10 cellular contexts compared by ENCODE assay signal in the genomic region with DNA sequence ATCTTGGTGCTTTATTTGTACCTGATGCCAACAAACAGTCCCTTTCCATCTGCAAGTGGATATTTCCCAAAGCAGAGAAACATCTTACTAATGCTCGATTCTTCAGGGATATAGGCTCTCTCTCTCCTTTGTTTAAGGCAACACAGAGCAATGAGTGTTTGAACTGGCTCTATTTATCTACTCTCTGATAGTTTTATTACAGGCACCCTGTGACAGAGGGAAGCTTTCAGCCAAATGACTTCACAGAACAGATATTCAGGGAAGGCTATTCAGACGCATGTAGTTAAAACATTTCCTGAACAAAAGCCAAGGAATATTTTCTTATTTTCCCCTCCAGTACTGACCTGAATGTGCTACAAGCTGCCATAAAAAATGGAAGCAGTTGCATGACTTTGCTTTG.
DNase-seq lines count a peak whose midpoint lies in the region; ATAC-seq and TF ChIP-seq lines count a peak whose summit lies in the region.
"Had no signal": no experiment of that assay in that cellular context is flagged by ENCODE, and none has a peak within 500 bp of the region (broad histone marks: within the 10 kb centered on the region; RNA-seq: fewer than 3 reads in every experiment).

No MANE protein-coding gene starts in this region.

- no peak overlapping the region for H3K4ac ChIP-seq in trophoblast cell (ENCODE audit: low read depth, low read length)

- no peak overlapping the region for H2AFZ ChIP-seq in trophoblast cell (ENCODE audit: insufficient read depth, low read length, poor library complexity)

- no peak overlapping the region for H4K12ac ChIP-seq in trophoblast cell (ENCODE audit: low read depth, low read length)

- H2BK120ac ChIP-seq in trophoblast cell (ENCODE audit: insufficient read depth, low read length, poor library complexity): no peak overlapping the region

- H3K4me1 ChIP-seq in right atrium auricular region: peaks cover 0 to 20% of the 10 kb centered on the region in 2 donors
- H3K4me1 ChIP-seq in upper lobe of right lung: no peaks in the 10 kb centered on the region
- no peaks in the 10 kb centered on the region for H3K4me1 ChIP-seq in trophoblast cell (ENCODE audit: control insufficient read depth in 1 of 2, insufficient read depth in 2 of 2, low read length in 2 of 2)

- no peak overlapping the region for H2BK12ac ChIP-seq in trophoblast cell (ENCODE audit: low read length)

- H3K36me3 ChIP-seq in right atrium auricular region (no peaks in the 10 kb centered on the region), upper lobe of right lung (no peaks in the 10 kb centered on the region), trophoblast cell (ENCODE audit: control insufficient read depth in 1 of 2, insufficient read depth in 2 of 2, low read length in 2 of 2) (no peaks in the 10 kb centered on the region)

- H3K18ac ChIP-seq in trophoblast cell (ENCODE audit: low read length): no peak overlapping the region

- no peak overlapping the region for H2BK5ac ChIP-seq in trophoblast cell (ENCODE audit: low read depth, low read length, poor library complexity)

- H3K79me1 ChIP-seq in trophoblast cell (ENCODE audit: low read length): no peaks in the 10 kb centered on the region

- ATAC-seq in SK-N-SH treated with all-trans-retinoic acid at 6 μM for 48 hours (peak; percentile 94), upper lobe of right lung (peak; percentile 22), HG02840 (IDR thresholded peaks at IDR 0.05; ENCODE audit: low FRiP score, unreplicated experiment) (no peak)

- H3K9me3 ChIP-seq in right atrium auricular region: no peaks in the 10 kb centered on the region
- H3K9me3 ChIP-seq in upper lobe of right lung: no peaks in the 10 kb centered on the region
- H3K9me3 ChIP-seq in trophoblast cell (ENCODE audit: insufficient read depth, low read depth, low read length): no peaks in the 10 kb centered on the region

- no peak overlapping the region for H3K9ac ChIP-seq in trophoblast cell (ENCODE audit: low read length)

- TF ChIP-seq CTCF in right atrium auricular region (IDR thresholded peaks at IDR 0.05) (no peak), upper lobe of right lung (IDR thresholded peaks at IDR 0.05) (no peak)

- intact Hi-C loops in upper lobe of right lung (cut with DNase I): no loop called here

- H3K27me3 ChIP-seq in right atrium auricular region (no peaks in the 10 kb centered on the region), upper lobe of right lung (peaks cover 2% of the 10 kb centered on the region), trophoblast cell (ENCODE audit: insufficient read depth, low read length) (no peaks in the 10 kb centered on the region)

- no CpG with 5 or more reads among the region's 2 CpGs for WGBS in trophoblast cell (ENCODE audit: extremely low coverage, insufficient coverage, insufficient read length)

- no peak overlapping the region for H3K4me3 ChIP-seq in right atrium auricular region
- H3K4me3 ChIP-seq in upper lobe of right lung: no peak overlapping the region
- no peak overlapping the region for H3K4me3 ChIP-seq in trophoblast cell (ENCODE audit: low read depth, low read length)

- H3K14ac ChIP-seq in trophoblast cell (ENCODE audit: low read length): no peak overlapping the region

- H3K79me2 ChIP-seq in trophoblast cell (ENCODE audit: control insufficient read depth, insufficient read depth, low read length, poor library complexity): no peaks in the 10 kb centered on the region

- H3K4me2 ChIP-seq in trophoblast cell (ENCODE audit: low read length): no peak overlapping the region

- H2AK5ac ChIP-seq in trophoblast cell (ENCODE audit: low read length): no peak overlapping the region

- H3K27ac ChIP-seq in right atrium auricular region: peak overlapping the region; percentile 28 to 49
- H3K27ac ChIP-seq in upper lobe of right lung: no peak overlapping the region
- H3K27ac ChIP-seq in trophoblast cell (ENCODE audit: low read depth, low read length): no peak overlapping the region

- H4K91ac ChIP-seq in trophoblast cell (ENCODE audit: low read depth, low read length): no peak overlapping the region

- no peak overlapping the region for H3K23ac ChIP-seq in trophoblast cell (ENCODE audit: low read length)

- H4K8ac ChIP-seq in trophoblast cell (ENCODE audit: low read depth, low read length): no peak overlapping the region

- DNase-seq in NCI-H1694 treated with DMSO at 0.1 percent for 48 hours (lab: John Stamatoyannopoulos, UW) (peak; percentile 14), NCI-H1694 (lab: John Stamatoyannopoulos, UW) (no peak), right atrium auricular region (ENCODE audit: low spot score) (no peak), upper lobe of right lung (no peak), trophoblast cell (no peak), NAMALWA (ENCODE audit: low spot score) (no peak)
- DNase-seq: ACHN, cortex of kidney had no signal

TF ChIP-seq in SK-N-SH treated with all-trans-retinoic acid at 6 μM for 48 hours, 23 proteins besides CTCF, POLR2A, EP300 and RAD21:
- TF ChIP-seq, protein P1, sequence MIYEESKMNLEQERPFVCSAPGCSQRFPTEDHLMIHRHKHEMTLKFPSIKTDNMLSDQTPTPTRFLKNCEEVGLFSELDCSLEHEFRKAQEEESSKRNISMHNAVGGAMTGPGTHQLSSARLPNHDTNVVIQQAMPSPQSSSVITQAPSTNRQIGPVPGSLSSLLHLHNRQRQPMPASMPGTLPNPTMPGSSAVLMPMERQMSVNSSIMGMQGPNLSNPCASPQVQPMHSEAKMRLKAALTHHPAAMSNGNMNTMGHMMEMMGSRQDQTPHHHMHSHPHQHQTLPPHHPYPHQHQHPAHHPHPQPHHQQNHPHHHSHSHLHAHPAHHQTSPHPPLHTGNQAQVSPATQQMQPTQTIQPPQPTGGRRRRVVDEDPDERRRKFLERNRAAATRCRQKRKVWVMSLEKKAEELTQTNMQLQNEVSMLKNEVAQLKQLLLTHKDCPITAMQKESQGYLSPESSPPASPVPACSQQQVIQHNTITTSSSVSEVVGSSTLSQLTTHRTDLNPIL (CRISPR knock-in tag; IDR thresholded peaks at IDR 0.05; ENCODE audit: low read depth): peak; percentile 82
- TF ChIP-seq ISL1 (CRISPR knock-in tag; IDR thresholded peaks at IDR 0.05) (peak; percentile 93), SNAI2 (CRISPR knock-in tag; IDR thresholded peaks at IDR 0.05) (no peak)

Comparison
In these comparisons a context has a peak if more than half of its experiments do, and no peak if none do; other contexts are left out.
1. H3K27ac ChIP-seq: peak in right atrium auricular region (2 of 2); none in upper lobe of right lung (single experiment) and trophoblast cell (single experiment).